Comparison of ENCODE assay signal across 13 cellular contexts in the genomic region with DNA sequence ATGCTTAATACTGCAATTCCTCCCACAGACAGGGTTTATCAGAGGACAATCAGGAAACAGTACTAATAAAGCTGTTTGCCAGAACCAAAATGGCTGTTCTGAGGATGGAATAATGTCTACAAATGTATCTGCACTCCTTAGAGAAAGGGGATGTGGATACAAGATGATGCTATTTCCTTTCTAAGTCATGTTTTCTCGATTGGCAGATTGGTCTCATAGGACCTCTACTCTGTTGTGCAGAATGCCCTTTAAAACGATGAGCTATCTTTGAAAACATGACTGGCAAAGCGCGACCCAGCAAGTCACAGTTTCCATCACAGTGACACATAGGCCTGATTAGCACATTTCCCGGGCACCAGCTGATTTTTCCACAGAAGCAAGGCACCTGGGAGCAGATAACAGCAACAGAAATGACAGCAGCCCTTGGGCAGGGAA. TPM values are rescaled to one million over a fixed set of nuclear protein-coding genes. Genes with fewer than 3 reads are reported as not detected.
DNase-seq lines count a peak whose midpoint lies in the region; ATAC-seq and TF ChIP-seq lines count a peak whose summit lies in the region.
"Had no signal": no experiment of that assay in that cellular context is flagged by ENCODE, and none has a peak within 500 bp of the region (broad histone marks: within the 10 kb centered on the region; RNA-seq: fewer than 3 reads in every experiment).

No MANE protein-coding gene starts in this region.

- H3K27ac ChIP-seq in right atrium auricular region (peak overlapping the region; percentile 83 to 91), substantia nigra (ENCODE audit: low read depth, low read length, poor library complexity, severe bottlenecking) (peak overlapping the region; percentile 46)
- H3K27ac ChIP-seq: stomach had no signal

- no peak overlapping the region for H3K27ac Mint-ChIP-seq in activated naive CD4-positive, alpha-beta T cell treated with anti-CD3 and anti-CD28 coated beads, Interleukin-2, amount 50 U/mL, for 72 hours
- H3K27ac Mint-ChIP-seq in activated T-cell treated with anti-CD3 and anti-CD28 coated beads, Interleukin-2, amount 50 U/mL, for 72 hours: peak overlapping the region; percentile 34
- H3K27ac Mint-ChIP-seq: activated naive CD4-positive, alpha-beta T cell treated with anti-CD3 and anti-CD28 coated beads, Interleukin-2, amount 50 U/mL, for 24 hours; IgD-negative memory B cell had no signal

- TF ChIP-seq CTCF in right atrium auricular region (IDR thresholded peaks at IDR 0.05): no peak

- no peak for DNase-seq in activated naive CD4-positive, alpha-beta T cell treated with anti-CD3 and anti-CD28 coated beads, Interleukin-2, amount 50 U/mL, for 72 hours (ENCODE audit: low spot score in 2 of 2)
- DNase-seq in activated naive CD4-positive, alpha-beta T cell (lab: John Stamatoyannopoulos, UW): no peak
- DNase-seq in activated T-cell treated with anti-CD3 and anti-CD28 coated beads, Interleukin-2, amount 50 U/mL, for 72 hours: peak in 1 of 2 donors; percentile 27
- peak; percentile 83 for DNase-seq in right atrium auricular region (ENCODE audit: low spot score)
- no peak for DNase-seq in substantia nigra (lab: John Stamatoyannopoulos, UW)
- no peak for DNase-seq in NCI-H2029 (lab: John Stamatoyannopoulos, UW)
- no peak for DNase-seq in KG1 (lab: John Stamatoyannopoulos, UW)
- DNase-seq: AML-193, hippocampal formation, stomach had no signal

- no peaks in the 10 kb centered on the region for H3K36me3 ChIP-seq in right atrium auricular region
- H3K36me3 ChIP-seq: stomach had no signal

- peaks cover 0 to 30% of the 10 kb centered on the region in 2 donors for H3K4me1 ChIP-seq in right atrium auricular region

- H3K9me3 Mint-ChIP-seq in activated naive CD4-positive, alpha-beta T cell treated with anti-CD3 and anti-CD28 coated beads, Interleukin-2, amount 50 U/mL, for 72 hours: no peaks in the 10 kb centered on the region
- H3K9me3 Mint-ChIP-seq in activated T-cell treated with anti-CD3 and anti-CD28 coated beads, Interleukin-2, amount 50 U/mL, for 72 hours: no peaks in the 10 kb centered on the region
- H3K9me3 Mint-ChIP-seq: activated naive CD4-positive, alpha-beta T cell treated with anti-CD3 and anti-CD28 coated beads, Interleukin-2, amount 50 U/mL, for 24 hours; IgD-negative memory B cell had no signal

- no peaks in the 10 kb centered on the region for H3K36me3 Mint-ChIP-seq in activated naive CD4-positive, alpha-beta T cell treated with anti-CD3 and anti-CD28 coated beads, Interleukin-2, amount 50 U/mL, for 72 hours
- H3K36me3 Mint-ChIP-seq in activated T-cell treated with anti-CD3 and anti-CD28 coated beads, Interleukin-2, amount 50 U/mL, for 72 hours (ENCODE audit: insufficient read depth in 2 of 2): no peaks in the 10 kb centered on the region

- H3K4me3 ChIP-seq in right atrium auricular region: no peak overlapping the region
- H3K4me3 ChIP-seq: stomach had no signal

- H3K4me3 Mint-ChIP-seq in activated T-cell treated with anti-CD3 and anti-CD28 coated beads, Interleukin-2, amount 50 U/mL, for 72 hours: peak overlapping the region in 1 of 2 donors; percentile 30
- H3K4me3 Mint-ChIP-seq: activated naive CD4-positive, alpha-beta T cell treated with anti-CD3 and anti-CD28 coated beads, Interleukin-2, amount 50 U/mL, for 24 hours; IgD-negative memory B cell had no signal

- ATAC-seq in activated naive CD4-positive, alpha-beta T cell treated with anti-CD3 and anti-CD28 coated beads, Interleukin-2, amount 50 U/mL, for 72 hours: peak; percentile 51 to 80
- ATAC-seq in activated T-cell treated with anti-CD3 and anti-CD28 coated beads, Interleukin-2, amount 50 U/mL, for 72 hours (replicated peaks in 1 of 2): peak; percentile 27 to 90
- no peak for ATAC-seq in HG02571 (IDR thresholded peaks at IDR 0.05; ENCODE audit: unreplicated experiment)

- H3K9me3 ChIP-seq in right atrium auricular region: no peaks in the 10 kb centered on the region
- H3K9me3 ChIP-seq: stomach had no signal

- peaks cover 12% of the 10 kb centered on the region for H3K4me1 Mint-ChIP-seq in activated T-cell treated with anti-CD3 and anti-CD28 coated beads, Interleukin-2, amount 50 U/mL, for 72 hours (ENCODE audit: low read depth)
- H3K4me1 Mint-ChIP-seq: activated naive CD4-positive, alpha-beta T cell treated with anti-CD3 and anti-CD28 coated beads, Interleukin-2, amount 50 U/mL, for 24 hours; IgD-negative memory B cell had no signal

- no peaks in the 10 kb centered on the region for H3K27me3 Mint-ChIP-seq in activated T-cell treated with anti-CD3 and anti-CD28 coated beads, Interleukin-2, amount 50 U/mL, for 72 hours (ENCODE audit: low read depth)
- H3K27me3 Mint-ChIP-seq: activated naive CD4-positive, alpha-beta T cell treated with anti-CD3 and anti-CD28 coated beads, Interleukin-2, amount 50 U/mL, for 24 hours; IgD-negative memory B cell had no signal

- H3K27me3 ChIP-seq in right atrium auricular region: no peaks in the 10 kb centered on the region
- H3K27me3 ChIP-seq: stomach had no signal

RNA-seq across cellular contexts. Expression of a gene that starts 54.0 kb away (rescaled TPM):
- 10 to 100 TPM in 1 of 2 donors, 1 to 10 TPM in 1; 5.5 to 13.0 TPM for total RNA-seq in activated naive CD4-positive, alpha-beta T cell treated with anti-CD3 and anti-CD28 coated beads, Interleukin-2, amount 50 U/mL, for 72 hours
- total RNA-seq in activated T-cell treated with anti-CD3 and anti-CD28 coated beads, Interleukin-2, amount 50 U/mL, for 72 hours: 10 to 100 TPM in 1 of 2 donors, 1 to 10 TPM in 1; 9.0 to 13.2 TPM
- total RNA-seq in right atrium auricular region: 100 to 1,000 TPM; 262 to 314 TPM

Comparison
In these comparisons a context has a peak if more than half of its experiments do, and no peak if none do; other contexts are left out.
1. RNA of a gene that starts 54.0 kb away (total RNA-seq): 262 to 314 TPM in right atrium auricular region; 9.0 to 13.2 TPM in activated T-cell treated with anti-CD3 and anti-CD28 coated beads, Interleukin-2, amount 50 U/mL, for 72 hours and 5.5 to 13.0 TPM in activated naive CD4-positive, alpha-beta T cell treated with anti-CD3 and anti-CD28 coated beads, Interleukin-2, amount 50 U/mL, for 72 hours; every median in the first group is over 10 times any median in the second.